In the genomic region with DNA sequence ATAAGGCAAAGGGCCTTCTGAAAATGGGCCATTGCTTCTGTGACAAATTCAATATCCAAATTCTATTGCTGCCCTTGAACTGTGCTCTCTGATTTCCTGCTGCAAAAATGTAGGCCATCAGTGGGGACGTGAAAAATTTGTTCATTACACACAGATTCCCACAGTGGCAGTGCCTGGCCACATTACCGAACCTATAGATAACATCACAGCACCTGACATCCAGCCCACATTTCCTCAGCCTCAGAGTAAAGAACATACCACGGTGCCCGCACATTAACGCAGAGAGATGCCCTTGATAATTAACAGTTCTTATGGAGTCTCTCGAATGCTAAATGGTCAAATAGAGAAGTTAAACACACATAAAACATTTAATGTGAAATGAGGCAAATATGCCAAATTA, we compare ENCODE assay signal across 26 cellular contexts.
DNase-seq lines count a peak whose midpoint lies in the region; ATAC-seq and TF ChIP-seq lines count a peak whose summit lies in the region.
"Had no signal": no experiment of that assay in that cellular context is flagged by ENCODE, and none has a peak within 500 bp of the region (broad histone marks: within the 10 kb centered on the region; RNA-seq: fewer than 3 reads in every experiment).

No MANE protein-coding gene starts in this region.

- no peak for TF ChIP-seq CTCF in natural killer cell (IDR thresholded peaks at IDR 0.05)

- no peaks in the 10 kb centered on the region for H3K27me3 Mint-ChIP-seq in activated CD4-positive, alpha-beta T cell treated with anti-CD3 and anti-CD28 coated beads, Interleukin-2, amount 10 ng/mL, durations not matched to agents 24 days and 14 days
- no peaks in the 10 kb centered on the region for H3K27me3 Mint-ChIP-seq in natural killer cell (ENCODE audit: low read depth in 2 of 2)
- no peaks in the 10 kb centered on the region for H3K27me3 Mint-ChIP-seq in natural killer cell treated with Interleukin-12 subunit alpha and Interleukin-12 subunit beta and Interleukin-15 and Interleukin-18, amount 100 ng/mL, for 72 hours
- no peaks in the 10 kb centered on the region for H3K27me3 Mint-ChIP-seq in T-helper 17 cell
- H3K27me3 Mint-ChIP-seq: type B pancreatic cell had no signal

- H3K4me3 ChIP-seq in trophoblast cell (ENCODE audit: low read depth, low read length), result no peak overlapping the region
- H3K4me3 ChIP-seq: A549, colonic mucosa, Peyer's patch, skin epidermis had no signal

- no peaks in the 10 kb centered on the region for H3K27me3 ChIP-seq in trophoblast cell (ENCODE audit: insufficient read depth, low read length)
- H3K27me3 ChIP-seq: colonic mucosa, Peyer's patch had no signal

- H3K79me1 ChIP-seq in trophoblast cell (ENCODE audit: low read length), result no peaks in the 10 kb centered on the region

- H3K4me3 Mint-ChIP-seq in activated CD4-positive, alpha-beta T cell treated with anti-CD3 and anti-CD28 coated beads, Interleukin-2, amount 10 ng/mL, durations not matched to agents 24 days and 14 days, result peak overlapping the region; percentile 6
- peak overlapping the region; percentile 77 for H3K4me3 Mint-ChIP-seq in natural killer cell
- no peak overlapping the region for H3K4me3 Mint-ChIP-seq in natural killer cell treated with Interleukin-12 subunit alpha and Interleukin-12 subunit beta and Interleukin-15 and Interleukin-18, amount 100 ng/mL, for 72 hours
- no peak overlapping the region for H3K4me3 Mint-ChIP-seq in T-helper 17 cell
- H3K4me3 Mint-ChIP-seq: mesothelial cell of epicardium, nephron, type B pancreatic cell had no signal

- no peak overlapping the region for H3K18ac ChIP-seq in trophoblast cell (ENCODE audit: low read length)

- no peak overlapping the region for H3K23ac ChIP-seq in trophoblast cell (ENCODE audit: low read length)

- H3K4me2 ChIP-seq in trophoblast cell (ENCODE audit: low read length), result no peak overlapping the region
- H3K4me2 ChIP-seq: A549 had no signal

- peak in 2 of 3 donors; percentile 25 to 59 for ATAC-seq in natural killer cell
- ATAC-seq in natural killer cell treated with Interleukin-12 subunit alpha and Interleukin-12 subunit beta and Interleukin-15 and Interleukin-18, amount 100 ng/mL, for 72 hours, result no peak
- ATAC-seq in T-helper 17 cell, result peak; percentile 61
- ATAC-seq in HG02870 (IDR thresholded peaks at IDR 0.05; ENCODE audit: unreplicated experiment), result no peak
- ATAC-seq: A549, HepG2 had no signal

- no peak overlapping the region for H3K27ac ChIP-seq in trophoblast cell (ENCODE audit: low read depth, low read length)
- H3K27ac ChIP-seq: A549, colonic mucosa, Peyer's patch, skin epidermis had no signal

- H3K4me1 ChIP-seq in trophoblast cell (ENCODE audit: control insufficient read depth in 1 of 2, insufficient read depth in 2 of 2, low read length in 2 of 2), result no peaks in the 10 kb centered on the region
- H3K4me1 ChIP-seq: A549, colonic mucosa, Peyer's patch had no signal

- H3K79me2 ChIP-seq in trophoblast cell (ENCODE audit: control insufficient read depth, insufficient read depth, low read length, poor library complexity), result no peaks in the 10 kb centered on the region

- no peaks in the 10 kb centered on the region for H3K36me3 ChIP-seq in trophoblast cell (ENCODE audit: control insufficient read depth in 1 of 2, insufficient read depth in 2 of 2, low read length in 2 of 2)
- H3K36me3 ChIP-seq: colonic mucosa, Peyer's patch had no signal

- no peak overlapping the region for H2AFZ ChIP-seq in trophoblast cell (ENCODE audit: insufficient read depth, low read length, poor library complexity)

- WGBS in trophoblast cell (ENCODE audit: extremely low coverage, insufficient coverage, insufficient read length), result no CpG with 5 or more reads among the region's 6 CpGs

- no peak overlapping the region for H4K8ac ChIP-seq in trophoblast cell (ENCODE audit: low read depth, low read length)

- no peaks in the 10 kb centered on the region for H3K9me3 ChIP-seq in T-helper 17 cell (ENCODE audit: control insufficient read depth, low read length, poor library complexity, severe bottlenecking)
- H3K9me3 ChIP-seq in trophoblast cell (ENCODE audit: insufficient read depth, low read depth, low read length), result no peaks in the 10 kb centered on the region
- H3K9me3 ChIP-seq: A549, colonic mucosa, Peyer's patch had no signal

- H2BK12ac ChIP-seq in trophoblast cell (ENCODE audit: low read length), result no peak overlapping the region

- no peak for DNase-seq in activated CD4-positive, alpha-beta T cell treated with anti-CD3 and anti-CD28 coated beads, Interleukin-2, amount 10 ng/mL, durations not matched to agents 24 days and 14 days
- no peak for DNase-seq in activated CD4-positive, alpha-beta T cell treated with anti-CD3 and anti-CD28 coated beads for 48 hours
- DNase-seq in natural killer cell (no peak), T-helper 17 cell (peak in 1 of 3 donors; percentile 19), trophoblast cell (peak; percentile 3 to 53), HuH-7.5 (ENCODE audit: low spot score) (no peak)
- no peak for DNase-seq in natural killer cell treated with Interleukin-12 subunit alpha and Interleukin-12 subunit beta and Interleukin-15 and Interleukin-18, amount 100 ng/mL, for 72 hours (ENCODE audit: low spot score)
- DNase-seq: activated CD4-positive, CD25-positive, alpha-beta regulatory T cell treated with anti-CD3 and anti-CD28 coated beads, Interleukin-2, amount 50 U/mL, for 72 hours; aorta; colonic mucosa; DMS79; H7; head of caudate nucleus; kidney; NCI-H1048; NCI-H1930; Peyer's patch; SIG-M5; stimulated activated CD4-positive, alpha-beta T cell treated with anti-CD3 and anti-CD28 coated beads, Interleukin-1b, Interleukin-23, amount 100 ng/mL, for 48 hours had no signal

- H2BK120ac ChIP-seq in trophoblast cell (ENCODE audit: insufficient read depth, low read length, poor library complexity), result no peak overlapping the region

- H3K14ac ChIP-seq in trophoblast cell (ENCODE audit: low read length), result no peak overlapping the region

- H2BK5ac ChIP-seq in trophoblast cell (ENCODE audit: low read depth, low read length, poor library complexity), result no peak overlapping the region

- no peak overlapping the region for H4K12ac ChIP-seq in trophoblast cell (ENCODE audit: low read depth, low read length)

- no peak overlapping the region for H2AK5ac ChIP-seq in trophoblast cell (ENCODE audit: low read length)

- H3K27ac Mint-ChIP-seq in activated CD4-positive, alpha-beta T cell treated with anti-CD3 and anti-CD28 coated beads, Interleukin-2, amount 10 ng/mL, durations not matched to agents 24 days and 14 days, result peak overlapping the region; percentile 10
- H3K27ac Mint-ChIP-seq in natural killer cell (peak overlapping the region; percentile 69 to 86), T-helper 17 cell (peak overlapping the region; percentile 46)
- peak overlapping the region in 1 of 2 donors; percentile 65 for H3K27ac Mint-ChIP-seq in natural killer cell treated with Interleukin-12 subunit alpha and Interleukin-12 subunit beta and Interleukin-15 and Interleukin-18, amount 100 ng/mL, for 72 hours
- H3K27ac Mint-ChIP-seq: mesothelial cell of epicardium, nephron, type B pancreatic cell had no signal

- H3K9ac ChIP-seq in trophoblast cell (ENCODE audit: low read length), result no peak overlapping the region

- no peak overlapping the region for H3K4ac ChIP-seq in trophoblast cell (ENCODE audit: low read depth, low read length)

- no peak overlapping the region for H4K91ac ChIP-seq in trophoblast cell (ENCODE audit: low read depth, low read length)

- H3K9me3 Mint-ChIP-seq in activated CD4-positive, alpha-beta T cell treated with anti-CD3 and anti-CD28 coated beads, Interleukin-2, amount 10 ng/mL, durations not matched to agents 24 days and 14 days, result peaks cover 12% of the 10 kb centered on the region
- peaks cover 0 to 2% of the 10 kb centered on the region in 2 donors for H3K9me3 Mint-ChIP-seq in natural killer cell
- H3K9me3 Mint-ChIP-seq in natural killer cell treated with Interleukin-12 subunit alpha and Interleukin-12 subunit beta and Interleukin-15 and Interleukin-18, amount 100 ng/mL, for 72 hours, result peaks cover 4% of the 10 kb centered on the region
- H3K9me3 Mint-ChIP-seq: nephron had no signal

- intact Hi-C loops in activated CD4-positive, alpha-beta T cell treated with anti-CD3 and anti-CD28 coated beads, Interleukin-2, amount 10 ng/mL, durations not matched to agents 24 days and 14 days (cut with micrococcal nuclease), result no loop called here
- intact Hi-C loops in natural killer cell (cut with micrococcal nuclease), result no loop called here

- peaks cover 54% of the 10 kb centered on the region for H3K36me3 Mint-ChIP-seq in activated CD4-positive, alpha-beta T cell treated with anti-CD3 and anti-CD28 coated beads, Interleukin-2, amount 10 ng/mL, durations not matched to agents 24 days and 14 days (ENCODE audit: low read depth)
- H3K36me3 Mint-ChIP-seq in natural killer cell (peaks cover 7% of the 10 kb centered on the region), T-helper 17 cell (ENCODE audit: low read depth) (no peaks in the 10 kb centered on the region)
- no peaks in the 10 kb centered on the region for H3K36me3 Mint-ChIP-seq in natural killer cell treated with Interleukin-12 subunit alpha and Interleukin-12 subunit beta and Interleukin-15 and Interleukin-18, amount 100 ng/mL, for 72 hours
- H3K36me3 Mint-ChIP-seq: mesothelial cell of epicardium, type B pancreatic cell had no signal

- peaks cover 39% of the 10 kb centered on the region for H3K4me1 Mint-ChIP-seq in activated CD4-positive, alpha-beta T cell treated with anti-CD3 and anti-CD28 coated beads, Interleukin-2, amount 10 ng/mL, durations not matched to agents 24 days and 14 days
- peaks cover 50 to 68% of the 10 kb centered on the region in 2 donors for H3K4me1 Mint-ChIP-seq in natural killer cell
- peaks cover 11 to 37% of the 10 kb centered on the region in 2 donors for H3K4me1 Mint-ChIP-seq in natural killer cell treated with Interleukin-12 subunit alpha and Interleukin-12 subunit beta and Interleukin-15 and Interleukin-18, amount 100 ng/mL, for 72 hours (ENCODE audit: low read depth in 2 of 2)
- H3K4me1 Mint-ChIP-seq in T-helper 17 cell, result peaks cover 14% of the 10 kb centered on the region
- H3K4me1 Mint-ChIP-seq: mesothelial cell of epicardium, nephron had no signal

Comparison
In these comparisons a context has a peak if more than half of its experiments do, and no peak if none do; other contexts are left out.
1. H3K4me3 Mint-ChIP-seq: peak in activated CD4-positive, alpha-beta T cell treated with anti-CD3 and anti-CD28 coated beads, Interleukin-2, amount 10 ng/mL, durations not matched to agents 24 days and 14 days (single experiment) and natural killer cell (single experiment); none in natural killer cell treated with Interleukin-12 subunit alpha and Interleukin-12 subunit beta and Interleukin-15 and Interleukin-18, amount 100 ng/mL, for 72 hours (single experiment) and T-helper 17 cell (single experiment).
2. ATAC-seq: peak in natural killer cell (2 of 3) and T-helper 17 cell (single experiment); none in natural killer cell treated with Interleukin-12 subunit alpha and Interleukin-12 subunit beta and Interleukin-15 and Interleukin-18, amount 100 ng/mL, for 72 hours (0 of 2) and HG02870 (single experiment).
3. DNase-seq: peak in trophoblast cell (2 of 2); none in activated CD4-positive, alpha-beta T cell treated with anti-CD3 and anti-CD28 coated beads, Interleukin-2, amount 10 ng/mL, durations not matched to agents 24 days and 14 days (single experiment), activated CD4-positive, alpha-beta T cell treated with anti-CD3 and anti-CD28 coated beads for 48 hours (single experiment), natural killer cell (single experiment), natural killer cell treated with Interleukin-12 subunit alpha and Interleukin-12 subunit beta and Interleukin-15 and Interleukin-18, amount 100 ng/mL, for 72 hours (single experiment) and HuH-7.5 (single experiment).